ENCODE assay signal across 24 cellular contexts in genomic region chr20:10313215-10313614, GRCh38.
DNase-seq lines count a peak whose midpoint lies in the region; ATAC-seq, FAIRE-seq and TF ChIP-seq lines count a peak whose summit lies in the region.
"Had no signal": no experiment of that assay in that cellular context is flagged by ENCODE, and none has a peak within 500 bp of the region (broad histone marks: within the 10 kb centered on the region; RNA-seq: fewer than 3 reads in every experiment).

No MANE protein-coding gene starts in this region.

- no peaks in the 10 kb centered on the region for H3F3A ChIP-seq in smooth muscle cell (ENCODE audit: low read depth)

- H3K9ac ChIP-seq in astrocyte (ENCODE audit: low read length) (no peak overlapping the region), smooth muscle cell (ENCODE audit: low read depth) (no peak overlapping the region)

- H4K20me1 ChIP-seq in astrocyte (ENCODE audit: insufficient read depth, low read length) (no peaks in the 10 kb centered on the region), smooth muscle cell (ENCODE audit: low read depth) (no peaks in the 10 kb centered on the region)

- no peak for FAIRE-seq in astrocyte (lab: Jason Lieb, UNC)
- FAIRE-seq: endometrium, GM19239 had no signal

- no peaks in the 10 kb centered on the region for H3K9me3 Mint-ChIP-seq in astrocyte (ENCODE audit: unreplicated experiment)

- H3K4me1 ChIP-seq in astrocyte (ENCODE audit: insufficient read depth, low read length) (peaks cover 34% of the 10 kb centered on the region), smooth muscle cell (ENCODE audit: low read depth) (peaks cover 23% of the 10 kb centered on the region)
- H3K4me1 ChIP-seq: breast epithelium, right lobe of liver, stomach had no signal

- DNase-seq in MG63 (peak; percentile 81), astrocyte (ENCODE audit: low read depth) (peak; percentile 37), fibroblast of the aortic adventitia (ENCODE audit: low read depth) (peak; percentile 74), smooth muscle cell (lab: John Stamatoyannopoulos, UW; ENCODE audit: unreplicated experiment) (no peak), SK-N-DZ (ENCODE audit: low spot score) (no peak), GM10266 (ENCODE audit: extremely low spot score) (no peak)
- DNase-seq: activated CD4-positive, alpha-beta T cell treated with anti-CD3 and anti-CD28 coated beads, Interleukin-2, amount 50 U/mL, for 48 hours; activated CD8-positive, alpha-beta memory T cell treated with anti-CD3 and anti-CD28 coated beads, Interleukin-2, amount 50 U/mL, for 48 hours; activated naive CD8-positive, alpha-beta T cell treated with anti-CD3 and anti-CD28 coated beads, Interleukin-2, amount 10 ng/mL, durations not matched to agents 7 days and 5 days; CD4-positive, CD25-positive, alpha-beta regulatory T cell; head of caudate nucleus; left cardiac atrium; NCI-H1105; NCI-H2029; NCI-H748 treated with DMSO at 0.1 percent for 48 hours; right lobe of liver; stomach; trophoblast cell had no signal

- H2AFZ ChIP-seq in astrocyte (ENCODE audit: low read depth, low read length), result no peak overlapping the region
- H2AFZ ChIP-seq in smooth muscle cell (ENCODE audit: low read depth), result no peak overlapping the region

- no peak overlapping the region for H3K27ac ChIP-seq in astrocyte (ENCODE audit: low read depth, low read length)
- H3K27ac ChIP-seq in smooth muscle cell (ENCODE audit: low read depth), result no peak overlapping the region
- H3K27ac ChIP-seq: breast epithelium, right lobe of liver, stomach had no signal

- H3K79me2 ChIP-seq in astrocyte (ENCODE audit: insufficient read depth, low read length), result no peaks in the 10 kb centered on the region
- H3K79me2 ChIP-seq in smooth muscle cell (ENCODE audit: low read depth), result no peaks in the 10 kb centered on the region

- TF ChIP-seq CTCF in astrocyte (IDR thresholded peaks at IDR 0.05; ENCODE audit: insufficient read depth, low read depth, low read length), result no peak
- no peak for TF ChIP-seq CTCF in fibroblast of the aortic adventitia (IDR thresholded peaks at IDR 0.05; ENCODE audit: insufficient read depth, low read length)
- no peak for TF ChIP-seq CTCF in smooth muscle cell (IDR thresholded peaks at IDR 0.05; ENCODE audit: borderline replicate concordance, insufficient read depth, poor library complexity, severe bottlenecking)
- no peak for TF ChIP-seq CTCF in GM10266 (IDR thresholded peaks at IDR 0.05; ENCODE audit: control insufficient read depth, insufficient read depth, low read depth, missing control alignments)

- H3K9me3 ChIP-seq in MG63 (peaks cover 5% of the 10 kb centered on the region; the same call in 1 of the 2 replicates), astrocyte (ENCODE audit: insufficient read depth, low read depth, low read length) (no peaks in the 10 kb centered on the region), smooth muscle cell (replicated peaks; ENCODE audit: low read depth) (no peaks in the 10 kb centered on the region)
- H3K9me3 ChIP-seq: right lobe of liver had no signal

- no peak overlapping the region for H3K27ac Mint-ChIP-seq in astrocyte (ENCODE audit: unreplicated experiment)
- H3K27ac Mint-ChIP-seq: activated naive CD8-positive, alpha-beta T cell treated with anti-CD3 and anti-CD28 coated beads, Interleukin-2, amount 10 ng/mL, durations not matched to agents 7 days and 5 days; CD4-positive, CD25-positive, alpha-beta regulatory T cell; memory B cell had no signal

- no peaks in the 10 kb centered on the region for H3K36me3 ChIP-seq in MG63
- no peaks in the 10 kb centered on the region for H3K36me3 ChIP-seq in astrocyte (ENCODE audit: insufficient read depth, low read length)
- no peaks in the 10 kb centered on the region for H3K36me3 ChIP-seq in smooth muscle cell (ENCODE audit: low read depth)
- H3K36me3 ChIP-seq: breast epithelium, right lobe of liver, stomach had no signal

- no peak overlapping the region for H3K4me3 ChIP-seq in MG63
- H3K4me3 ChIP-seq in astrocyte (ENCODE audit: insufficient read depth, low read depth, low read length), result no peak overlapping the region
- no peak overlapping the region for H3K4me3 ChIP-seq in fibroblast of the aortic adventitia (ENCODE audit: low read depth, low read length)
- H3K4me3 ChIP-seq in smooth muscle cell, result no peak overlapping the region
- H3K4me3 ChIP-seq: breast epithelium, right lobe of liver, stomach had no signal

- no peaks in the 10 kb centered on the region for H3K36me3 Mint-ChIP-seq in astrocyte (ENCODE audit: low read depth, unreplicated experiment)
- H3K36me3 Mint-ChIP-seq: activated naive CD8-positive, alpha-beta T cell treated with anti-CD3 and anti-CD28 coated beads, Interleukin-2, amount 10 ng/mL, durations not matched to agents 7 days and 5 days; CD4-positive, CD25-positive, alpha-beta regulatory T cell had no signal

- H3K27me3 ChIP-seq in MG63, result no peaks in the 10 kb centered on the region
- H3K27me3 ChIP-seq in astrocyte (ENCODE audit: insufficient read depth, low read length), result no peaks in the 10 kb centered on the region
- no peaks in the 10 kb centered on the region for H3K27me3 ChIP-seq in smooth muscle cell (ENCODE audit: low read depth)
- H3K27me3 ChIP-seq: breast epithelium, right lobe of liver, stomach had no signal

- H3K4me3 Mint-ChIP-seq in astrocyte (ENCODE audit: unreplicated experiment), result no peak overlapping the region
- H3K4me3 Mint-ChIP-seq: activated naive CD8-positive, alpha-beta T cell treated with anti-CD3 and anti-CD28 coated beads, Interleukin-2, amount 10 ng/mL, durations not matched to agents 7 days and 5 days; CD4-positive, CD25-positive, alpha-beta regulatory T cell; memory B cell had no signal

- no peak for ATAC-seq in GM18907 (IDR thresholded peaks at IDR 0.05; ENCODE audit: unreplicated experiment)
- ATAC-seq: HCT116, right lobe of liver had no signal

- H3K27me3 Mint-ChIP-seq in astrocyte (ENCODE audit: low read depth, unreplicated experiment), result no peaks in the 10 kb centered on the region

- H3K4me2 ChIP-seq in astrocyte (ENCODE audit: low read length), result peak overlapping the region; percentile 54
- H3K4me2 ChIP-seq in smooth muscle cell, result peak overlapping the region; percentile 82

- H3K4me1 Mint-ChIP-seq in astrocyte (ENCODE audit: low read depth, unreplicated experiment), result peaks cover 33% of the 10 kb centered on the region
- H3K4me1 Mint-ChIP-seq: activated naive CD8-positive, alpha-beta T cell treated with anti-CD3 and anti-CD28 coated beads, Interleukin-2, amount 10 ng/mL, durations not matched to agents 7 days and 5 days; CD4-positive, CD25-positive, alpha-beta regulatory T cell had no signal

Comparison
In these comparisons a context has a peak if more than half of its experiments do, and no peak if none do; other contexts are left out.
1. DNase-seq: peak in MG63 (single experiment), astrocyte (single experiment) and fibroblast of the aortic adventitia (single experiment); none in smooth muscle cell (single experiment), SK-N-DZ (single experiment) and GM10266 (single experiment).